8 cellular contexts compared by ENCODE assay signal in genomic region chr4:3718462-3718861, GRCh38.
"Had no signal": no experiment of that assay in that cellular context is flagged by ENCODE, and none has a peak within 500 bp of the region (broad histone marks: within the 10 kb centered on the region; RNA-seq: fewer than 3 reads in every experiment).

No MANE protein-coding gene starts in this region.

- DNase-seq: H9, HCEC 1CT, IMR-90, KBM-7 had no signal

- H2AFZ ChIP-seq: GM23338 had no signal

- H3K4me2 ChIP-seq: GM23338 had no signal

- FAIRE-seq: H1, H54 had no signal

- H3K27ac ChIP-seq: HL-60 had no signal

- ATAC-seq: GM23338 had no signal

- H3K4me3 ChIP-seq: GM23338 had no signal
